ENCODE assay signal across 8 cellular contexts in the genomic region with DNA sequence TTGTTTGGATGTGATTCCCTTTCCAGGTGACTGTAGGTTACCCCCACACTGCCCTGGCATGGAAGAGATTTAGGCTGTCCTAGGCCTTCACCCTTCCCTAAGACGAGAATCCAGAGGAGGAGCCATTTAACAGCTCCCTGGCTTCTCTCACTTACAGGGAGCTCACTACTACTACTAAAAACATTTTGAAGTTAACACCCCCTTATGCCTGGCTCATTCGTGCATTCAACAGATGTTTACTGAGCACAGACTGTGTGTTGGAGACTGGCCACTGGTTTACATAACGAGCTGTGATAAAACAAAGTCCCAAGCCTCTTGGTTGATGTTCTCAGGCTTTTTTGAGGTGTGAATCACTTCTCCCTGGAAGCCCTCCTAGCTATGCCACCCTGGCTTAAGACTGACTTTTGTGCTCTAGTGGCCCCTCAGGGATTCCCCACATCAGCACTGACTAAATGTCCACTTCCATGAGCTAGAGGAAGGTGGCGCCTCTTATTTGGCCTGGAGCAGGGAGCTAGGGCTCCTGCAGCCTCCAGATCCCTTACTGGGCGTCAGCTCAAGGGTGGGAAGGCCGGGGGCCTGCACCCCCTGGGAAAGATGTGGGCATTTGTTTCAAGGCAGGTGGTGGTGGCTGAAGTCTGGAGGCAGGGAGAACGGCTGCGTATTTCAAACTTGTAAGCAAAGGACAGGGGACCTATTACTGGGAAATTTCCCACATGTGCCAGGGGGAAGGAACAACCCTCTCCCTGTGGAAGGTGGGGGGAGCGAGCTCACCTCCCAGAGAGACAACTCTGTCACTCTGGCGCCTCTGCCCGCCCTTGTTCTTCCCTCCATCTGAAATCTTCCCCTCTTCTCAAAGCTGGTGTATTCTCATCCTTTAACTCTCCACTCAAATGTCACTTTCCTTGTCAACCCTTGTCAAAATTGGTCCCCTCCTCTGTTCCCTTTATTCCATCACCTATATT. TPM values are rescaled to one million over a fixed set of nuclear protein-coding genes. Genes with fewer than 3 reads are reported as not detected.
DNase-seq lines count a peak whose midpoint lies in the region; ATAC-seq and TF ChIP-seq lines count a peak whose summit lies in the region.

No MANE protein-coding gene starts in this region.

- H3K27ac ChIP-seq in cardiac muscle cell: peak overlapping the region; percentile 97
- H3K27ac ChIP-seq in psoas muscle: peak overlapping the region; percentile 99

- 20 to 32% (median 21%) methylated on average over 11 of the region's 11 CpGs for WGBS in psoas muscle, 3 donors

- peak; percentile 41; the same call in 1 of the 2 replicates for TF ChIP-seq CTCF in WI38 (IDR thresholded peaks at IDR 0.05; ENCODE audit: low read depth, low read length)
- peak; percentile 43 for TF ChIP-seq CTCF in cardiac muscle cell (IDR thresholded peaks at IDR 0.05; ENCODE audit: low read depth, low read length)
- TF ChIP-seq CTCF in psoas muscle (IDR thresholded peaks at IDR 0.05): peak; percentile 41

- no peaks in the 10 kb centered on the region for H3K36me3 ChIP-seq in cardiac muscle cell
- H3K36me3 ChIP-seq in psoas muscle (ENCODE audit: insufficient read depth in 1 of 2, low read depth in 1 of 2): no peaks in the 10 kb centered on the region

- TF ChIP-seq POLR2A in GM18505 (IDR thresholded peaks at IDR 0.05; ENCODE audit: borderline replicate concordance, extremely low read depth, insufficient read depth, insufficient read length): no peak

- ATAC-seq in psoas muscle (peak; percentile 26 to 64 (median 48)), GM18505 (IDR thresholded peaks at IDR 0.05; ENCODE audit: unreplicated experiment) (no peak)

- DNase-seq in AG08395 (ENCODE audit: low spot score) (peak; percentile 69), H4 (ENCODE audit: low spot score) (peak; percentile 59), cardiac muscle cell (ENCODE audit: low read depth in 1 of 2, low spot score in 1 of 2) (peak in 1 of 2 donors; percentile 92), psoas muscle (peak; percentile 49 to 82), SKM-1 (lab: John Stamatoyannopoulos, UW; ENCODE audit: unreplicated experiment) (no peak)
- DNase-seq in activated CD4-positive, alpha-beta T cell treated with anti-CD3 and anti-CD28 coated beads, Interleukin-2, amount 50 U/mL, for 4 hours: no peak

- H3K4me3 ChIP-seq in WI38 (ENCODE audit: low read depth, low read length): peak overlapping the region; percentile 43
- H3K4me3 ChIP-seq in cardiac muscle cell: no peak overlapping the region
- H3K4me3 ChIP-seq in psoas muscle: peak overlapping the region; percentile 77

- intact Hi-C loops in psoas muscle (cut with DNase I): no loop called here

- H3K4me1 ChIP-seq in cardiac muscle cell (ENCODE audit: low read depth) (peaks cover 27% of the 10 kb centered on the region), psoas muscle (peaks cover 46% of the 10 kb centered on the region)

- H3K9me3 ChIP-seq in cardiac muscle cell (ENCODE audit: low read depth): no peaks in the 10 kb centered on the region
- no peaks in the 10 kb centered on the region for H3K9me3 ChIP-seq in psoas muscle

- H3K27me3 ChIP-seq in cardiac muscle cell (no peaks in the 10 kb centered on the region), psoas muscle (ENCODE audit: insufficient read depth in 3 of 3, low read length in 2 of 3) (no peaks in the 10 kb centered on the region)

RNA-seq across cellular contexts. Expression of a gene that starts 19.4 kb away (rescaled TPM):
- total RNA-seq in H4 (2014; rRNA removed; shearing (Covaris generic)): 168 and 177 TPM in 2 replicates
- total RNA-seq in cardiac muscle cell (3,311 and 7,439 TPM in 2 replicates), psoas muscle (over 10,000 TPM in 1 of 4 donors, 1,000 to 10,000 TPM in 3; 3,071 to 11,376 (median 4,986) TPM)
- polyA plus RNA-seq in cardiac muscle cell (16,838 and 18,899 TPM in 2 replicates), psoas muscle (100 to 1,000 TPM; 102 to 846 (median 299) TPM)

RNA-seq across cellular contexts. Expression of a gene that starts 45.4 kb away (rescaled TPM):
- 34.5 and 38.6 TPM in 2 replicates for total RNA-seq in H4 (2014; rRNA removed; shearing (Covaris generic))
- total RNA-seq in cardiac muscle cell (157 and 168 TPM in 2 replicates), psoas muscle (100 to 1,000 TPM in 1 of 4 donors, 10 to 100 TPM in 3; 77.8 to 106 (median 92.6) TPM)
- polyA plus RNA-seq in cardiac muscle cell (139 and 146 TPM in 2 replicates), psoas muscle (10 to 100 TPM; 66.9 to 87.4 (median 79.4) TPM)

RNA-seq across cellular contexts. Expression of a gene that starts 56.9 kb away (rescaled TPM):
- 2.9 and 3.4 TPM in 2 replicates for total RNA-seq in H4 (2014; rRNA removed; shearing (Covaris generic))
- 3.4 and 11.3 TPM in 2 replicates for total RNA-seq in cardiac muscle cell
- 4.2 and 5.6 TPM in 2 replicates for polyA plus RNA-seq in cardiac muscle cell
- 1,000 to 10,000 TPM in 1 of 4 donors, 100 to 1,000 TPM in 3; 517 to 1,759 (median 646) TPM for total RNA-seq in psoas muscle
- 100 to 1,000 TPM; 474 to 758 (median 716) TPM for polyA plus RNA-seq in psoas muscle

Comparison
In these comparisons a context has a peak if more than half of its experiments do, and no peak if none do; other contexts are left out.
1. DNase-seq: peak in AG08395 (single experiment), H4 (single experiment) and psoas muscle (2 of 2); none in activated CD4-positive, alpha-beta T cell treated with anti-CD3 and anti-CD28 coated beads, Interleukin-2, amount 50 U/mL, for 4 hours (0 of 2) and SKM-1 (single experiment).
2. RNA of a gene that starts 19.4 kb away (total RNA-seq): 3,311 to 7,439 TPM in cardiac muscle cell and 3,071 to 11,376 TPM in psoas muscle; 168 to 177 TPM in H4; every median in the first group is over 10 times any median in the second.
3. RNA of a gene that starts 56.9 kb away (total RNA-seq): 517 to 1,759 TPM in psoas muscle; 3.4 to 11.3 TPM in cardiac muscle cell and 2.9 to 3.4 TPM in H4; every median in the first group is over 10 times any median in the second.
4. Peak in every context shown above with its lines, with median percentiles within 50 percentile points of each other: CTCF ChIP-seq.